ENCODE assay signal across 1 cellular context in genomic region chr1:112304612-112305011, GRCh38.
TF ChIP-seq lines count a peak whose summit lies in the region.

No MANE protein-coding gene starts in this region.

TF ChIP-seq in H1, 55 proteins besides CTCF, POLR2A, EP300 and RAD21 (continued from another document):
- TF ChIP-seq, protein P1, sequence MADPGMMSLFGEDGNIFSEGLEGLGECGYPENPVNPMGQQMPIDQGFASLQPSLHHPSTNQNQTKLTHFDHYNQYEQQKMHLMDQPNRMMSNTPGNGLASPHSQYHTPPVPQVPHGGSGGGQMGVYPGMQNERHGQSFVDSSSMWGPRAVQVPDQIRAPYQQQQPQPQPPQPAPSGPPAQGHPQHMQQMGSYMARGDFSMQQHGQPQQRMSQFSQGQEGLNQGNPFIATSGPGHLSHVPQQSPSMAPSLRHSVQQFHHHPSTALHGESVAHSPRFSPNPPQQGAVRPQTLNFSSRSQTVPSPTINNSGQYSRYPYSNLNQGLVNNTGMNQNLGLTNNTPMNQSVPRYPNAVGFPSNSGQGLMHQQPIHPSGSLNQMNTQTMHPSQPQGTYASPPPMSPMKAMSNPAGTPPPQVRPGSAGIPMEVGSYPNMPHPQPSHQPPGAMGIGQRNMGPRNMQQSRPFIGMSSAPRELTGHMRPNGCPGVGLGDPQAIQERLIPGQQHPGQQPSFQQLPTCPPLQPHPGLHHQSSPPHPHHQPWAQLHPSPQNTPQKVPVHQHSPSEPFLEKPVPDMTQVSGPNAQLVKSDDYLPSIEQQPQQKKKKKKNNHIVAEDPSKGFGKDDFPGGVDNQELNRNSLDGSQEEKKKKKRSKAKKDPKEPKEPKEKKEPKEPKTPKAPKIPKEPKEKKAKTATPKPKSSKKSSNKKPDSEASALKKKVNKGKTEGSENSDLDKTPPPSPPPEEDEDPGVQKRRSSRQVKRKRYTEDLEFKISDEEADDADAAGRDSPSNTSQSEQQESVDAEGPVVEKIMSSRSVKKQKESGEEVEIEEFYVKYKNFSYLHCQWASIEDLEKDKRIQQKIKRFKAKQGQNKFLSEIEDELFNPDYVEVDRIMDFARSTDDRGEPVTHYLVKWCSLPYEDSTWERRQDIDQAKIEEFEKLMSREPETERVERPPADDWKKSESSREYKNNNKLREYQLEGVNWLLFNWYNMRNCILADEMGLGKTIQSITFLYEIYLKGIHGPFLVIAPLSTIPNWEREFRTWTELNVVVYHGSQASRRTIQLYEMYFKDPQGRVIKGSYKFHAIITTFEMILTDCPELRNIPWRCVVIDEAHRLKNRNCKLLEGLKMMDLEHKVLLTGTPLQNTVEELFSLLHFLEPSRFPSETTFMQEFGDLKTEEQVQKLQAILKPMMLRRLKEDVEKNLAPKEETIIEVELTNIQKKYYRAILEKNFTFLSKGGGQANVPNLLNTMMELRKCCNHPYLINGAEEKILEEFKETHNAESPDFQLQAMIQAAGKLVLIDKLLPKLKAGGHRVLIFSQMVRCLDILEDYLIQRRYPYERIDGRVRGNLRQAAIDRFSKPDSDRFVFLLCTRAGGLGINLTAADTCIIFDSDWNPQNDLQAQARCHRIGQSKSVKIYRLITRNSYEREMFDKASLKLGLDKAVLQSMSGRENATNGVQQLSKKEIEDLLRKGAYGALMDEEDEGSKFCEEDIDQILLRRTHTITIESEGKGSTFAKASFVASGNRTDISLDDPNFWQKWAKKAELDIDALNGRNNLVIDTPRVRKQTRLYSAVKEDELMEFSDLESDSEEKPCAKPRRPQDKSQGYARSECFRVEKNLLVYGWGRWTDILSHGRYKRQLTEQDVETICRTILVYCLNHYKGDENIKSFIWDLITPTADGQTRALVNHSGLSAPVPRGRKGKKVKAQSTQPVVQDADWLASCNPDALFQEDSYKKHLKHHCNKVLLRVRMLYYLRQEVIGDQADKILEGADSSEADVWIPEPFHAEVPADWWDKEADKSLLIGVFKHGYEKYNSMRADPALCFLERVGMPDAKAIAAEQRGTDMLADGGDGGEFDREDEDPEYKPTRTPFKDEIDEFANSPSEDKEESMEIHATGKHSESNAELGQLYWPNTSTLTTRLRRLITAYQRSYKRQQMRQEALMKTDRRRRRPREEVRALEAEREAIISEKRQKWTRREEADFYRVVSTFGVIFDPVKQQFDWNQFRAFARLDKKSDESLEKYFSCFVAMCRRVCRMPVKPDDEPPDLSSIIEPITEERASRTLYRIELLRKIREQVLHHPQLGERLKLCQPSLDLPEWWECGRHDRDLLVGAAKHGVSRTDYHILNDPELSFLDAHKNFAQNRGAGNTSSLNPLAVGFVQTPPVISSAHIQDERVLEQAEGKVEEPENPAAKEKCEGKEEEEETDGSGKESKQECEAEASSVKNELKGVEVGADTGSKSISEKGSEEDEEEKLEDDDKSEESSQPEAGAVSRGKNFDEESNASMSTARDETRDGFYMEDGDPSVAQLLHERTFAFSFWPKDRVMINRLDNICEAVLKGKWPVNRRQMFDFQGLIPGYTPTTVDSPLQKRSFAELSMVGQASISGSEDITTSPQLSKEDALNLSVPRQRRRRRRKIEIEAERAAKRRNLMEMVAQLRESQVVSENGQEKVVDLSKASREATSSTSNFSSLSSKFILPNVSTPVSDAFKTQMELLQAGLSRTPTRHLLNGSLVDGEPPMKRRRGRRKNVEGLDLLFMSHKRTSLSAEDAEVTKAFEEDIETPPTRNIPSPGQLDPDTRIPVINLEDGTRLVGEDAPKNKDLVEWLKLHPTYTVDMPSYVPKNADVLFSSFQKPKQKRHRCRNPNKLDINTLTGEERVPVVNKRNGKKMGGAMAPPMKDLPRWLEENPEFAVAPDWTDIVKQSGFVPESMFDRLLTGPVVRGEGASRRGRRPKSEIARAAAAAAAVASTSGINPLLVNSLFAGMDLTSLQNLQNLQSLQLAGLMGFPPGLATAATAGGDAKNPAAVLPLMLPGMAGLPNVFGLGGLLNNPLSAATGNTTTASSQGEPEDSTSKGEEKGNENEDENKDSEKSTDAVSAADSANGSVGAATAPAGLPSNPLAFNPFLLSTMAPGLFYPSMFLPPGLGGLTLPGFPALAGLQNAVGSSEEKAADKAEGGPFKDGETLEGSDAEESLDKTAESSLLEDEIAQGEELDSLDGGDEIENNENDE (IDR thresholded peaks at IDR 0.05; ENCODE audit: insufficient replicate concordance, low read length), result no peak
- TF ChIP-seq GTF2F1 (IDR thresholded peaks at IDR 0.05; ENCODE audit: borderline replicate concordance, low read depth, low read length), result no peak
- no peak for TF ChIP-seq E2F6 (IDR thresholded peaks at IDR 0.05)
- no peak for TF ChIP-seq CTBP2 (IDR thresholded peaks at IDR 0.05; ENCODE audit: borderline replicate concordance, insufficient read depth, insufficient read length, low read length)
- TF ChIP-seq NRF1 (IDR thresholded peaks at IDR 0.05; ENCODE audit: low read depth, low read length), result no peak
- no peak for TF ChIP-seq RFX5 (IDR thresholded peaks at IDR 0.05; ENCODE audit: borderline replicate concordance, low read depth, low read length)
